ENCODE assay signal across 21 cellular contexts in genomic region chr5:151240891-151241290, GRCh38. TPM values are rescaled to one million over a fixed set of nuclear protein-coding genes. Genes with fewer than 3 reads are reported as not detected.
DNase-seq lines count a peak whose midpoint lies in the region; ATAC-seq and TF ChIP-seq lines count a peak whose summit lies in the region.
"Had no signal": no experiment of that assay in that cellular context is flagged by ENCODE, and none has a peak within 500 bp of the region (broad histone marks: within the 10 kb centered on the region; RNA-seq: fewer than 3 reads in every experiment).

No MANE protein-coding gene starts in this region.

- no peak overlapping the region for H3K4me3 ChIP-seq in BLaER1 treated with 17β-estradiol and CSF1 and Interleukin-3, amounts not matched to agents 10 nM and 100 nM
- H3K4me3 ChIP-seq: neural progenitor cell, transverse colon had no signal

- POLR2A ChIA-PET in activated B cell treated with CpG ODN at 0.5 μM for 24 hours (lab: Charles Lee): interaction anchor here (0.7 to 7.4 kb wide), 10 partner anchors 11 to 116 kb away, joined by 3 to 104 read pairs (median 4); partner anchors contain the start of genes CCDC69 and GM2A

- no peak overlapping the region for H3K4me3 Mint-ChIP-seq in activated B cell treated with CpG ODN at 0.5 μM for 24 hours
- H3K4me3 Mint-ChIP-seq: activated CD8-positive, alpha-beta T cell treated with anti-CD3 and anti-CD28 coated beads, Interleukin-2, amount 10 ng/mL, durations not matched to agents 7 days and 5 days; CD8-positive, alpha-beta T cell; neural progenitor cell; T-helper 1 cell treated with Interleukin-12 subunit alpha and Interleukin-12 subunit beta and Interleukin-4 antibody, amounts not matched to agents 30 μg/mL and 1 μg/mL, for 36 hours had no signal

- H4K20me1 ChIP-seq in BLaER1 treated with 17β-estradiol and CSF1 and Interleukin-3, amounts not matched to agents 10 nM and 100 nM: no peaks in the 10 kb centered on the region

- no peaks in the 10 kb centered on the region for H3K36me3 ChIP-seq in BLaER1 treated with 17β-estradiol and CSF1 and Interleukin-3, amounts not matched to agents 10 nM and 100 nM
- H3K36me3 ChIP-seq: neural progenitor cell, transverse colon had no signal

- H3K4me1 Mint-ChIP-seq in activated B cell treated with CpG ODN at 0.5 μM for 24 hours: peaks cover 85% of the 10 kb centered on the region

- no peak for TF ChIP-seq CTCF in activated B cell treated with CpG ODN at 0.5 μM for 24 hours (IDR thresholded peaks at IDR 0.05)

- CTCF ChIA-PET in activated B cell treated with CpG ODN at 0.5 μM for 24 hours (lab: Charles Lee): interaction anchor here (0.6 to 6.8 kb wide), 17 partner anchors 12 to 189 kb away, joined by 3 to 122 read pairs (median 4); partner anchors contain the start of genes CCDC69 and GM2A

- H3K4me2 ChIP-seq in BLaER1 treated with 17β-estradiol and CSF1 and Interleukin-3, amounts not matched to agents 10 nM and 100 nM: peak overlapping the region in 7 of 11 experiments; percentile 4 to 79 (median 65); a peak in 11 of 22 replicates
- H3K4me2 ChIP-seq: neural progenitor cell had no signal

- H3K27ac ChIP-seq in BLaER1 treated with 17β-estradiol and CSF1 and Interleukin-3, amounts not matched to agents 10 nM and 100 nM: peak overlapping the region in 1 of 11 experiments; percentile 18; a peak in 2 of 22 replicates
- H3K27ac ChIP-seq: epithelial cell of prostate, HL-60, neural progenitor cell, transverse colon had no signal

- peak; percentile 34 for ATAC-seq in GM21390 (IDR thresholded peaks at IDR 0.05; ENCODE audit: unreplicated experiment)
- peak; percentile 33 for ATAC-seq in HG03103 (IDR thresholded peaks at IDR 0.05; ENCODE audit: low read depth, unreplicated experiment)
- ATAC-seq in activated B cell treated with CpG ODN at 0.5 μM for 24 hours (ENCODE audit: low read depth): peak; percentile 16
- ATAC-seq in HG03097 (IDR thresholded peaks at IDR 0.05; ENCODE audit: low FRiP score, unreplicated experiment): no peak
- ATAC-seq in HG02759 (IDR thresholded peaks at IDR 0.05; ENCODE audit: unreplicated experiment): no peak
- ATAC-seq: activated CD8-positive, alpha-beta T cell treated with anti-CD3 and anti-CD28 coated beads, Interleukin-2, amount 10 ng/mL, durations not matched to agents 7 days and 5 days; CD8-positive, alpha-beta T cell had no signal

- H3K36me3 Mint-ChIP-seq in activated B cell treated with CpG ODN at 0.5 μM for 24 hours (ENCODE audit: low read depth): no peaks in the 10 kb centered on the region
- H3K36me3 Mint-ChIP-seq: CD8-positive, alpha-beta T cell; neural progenitor cell had no signal

- H3K9ac ChIP-seq in BLaER1 treated with 17β-estradiol and CSF1 and Interleukin-3, amounts not matched to agents 10 nM and 100 nM: no peak overlapping the region
- H3K9ac ChIP-seq: neural progenitor cell had no signal

- peaks cover 0 to 14% (median 5%) of the 10 kb centered on the region in 11 experiments; a peak in 9 of 22 replicates for H3K9me3 ChIP-seq in BLaER1 treated with 17β-estradiol and CSF1 and Interleukin-3, amounts not matched to agents 10 nM and 100 nM (replicated peaks in 1 of 11)
- H3K9me3 ChIP-seq: transverse colon had no signal

- intact Hi-C loops in activated B cell treated with CpG ODN at 0.5 μM for 24 hours (cut with micrococcal nuclease): no loop called here

- H3K9me3 Mint-ChIP-seq in activated B cell treated with CpG ODN at 0.5 μM for 24 hours: no peaks in the 10 kb centered on the region
- H3K9me3 Mint-ChIP-seq: CD8-positive, alpha-beta T cell; T-helper 1 cell treated with Interleukin-12 subunit alpha and Interleukin-12 subunit beta and Interleukin-4 antibody, amounts not matched to agents 30 μg/mL and 1 μg/mL, for 36 hours had no signal

- H3K27me3 ChIP-seq in BLaER1 treated with 17β-estradiol and CSF1 and Interleukin-3, amounts not matched to agents 10 nM and 100 nM: no peaks in the 10 kb centered on the region
- H3K27me3 ChIP-seq: neural progenitor cell, transverse colon had no signal

- DNase-seq in activated B cell treated with CpG ODN at 0.5 μM for 24 hours: no peak
- no peak for DNase-seq in NCI-H2171 (lab: John Stamatoyannopoulos, UW)
- DNase-seq in NCI-H2227 treated with DMSO at 0.1 percent for 48 hours (lab: John Stamatoyannopoulos, UW): no peak
- DNase-seq: 8988T; activated CD8-positive, alpha-beta T cell treated with anti-CD3 and anti-CD28 coated beads, Interleukin-2, amount 10 ng/mL, durations not matched to agents 7 days and 5 days; activated effector memory CD4-positive, alpha-beta T cell treated with anti-CD3 and anti-CD28 coated beads, Interleukin-2, amount 50 U/mL, for 16 hours; CD8-positive, alpha-beta T cell; DMS 273 treated with DMSO at 0.1 percent for 48 hours; mammary epithelial cell; NCI-H1048; NCI-H2081 treated with DMSO at 0.1 percent for 48 hours; transverse colon had no signal

- H3K27ac Mint-ChIP-seq in activated B cell treated with CpG ODN at 0.5 μM for 24 hours: peak overlapping the region; percentile 51
- H3K27ac Mint-ChIP-seq: activated CD8-positive, alpha-beta T cell treated with anti-CD3 and anti-CD28 coated beads, Interleukin-2, amount 10 ng/mL, durations not matched to agents 7 days and 5 days; CD8-positive, alpha-beta T cell; neural progenitor cell; T-helper 1 cell treated with Interleukin-12 subunit alpha and Interleukin-12 subunit beta and Interleukin-4 antibody, amounts not matched to agents 30 μg/mL and 1 μg/mL, for 36 hours had no signal

- peaks cover 37 to 69% (median 56%) of the 10 kb centered on the region in 10 experiments for H3K4me1 ChIP-seq in BLaER1 treated with 17β-estradiol and CSF1 and Interleukin-3, amounts not matched to agents 10 nM and 100 nM
- H3K4me1 ChIP-seq: neural progenitor cell had no signal

- H3K27me3 Mint-ChIP-seq in activated B cell treated with CpG ODN at 0.5 μM for 24 hours: no peaks in the 10 kb centered on the region

RNA-seq across cellular contexts. Expression of gene GM2A, which starts 12.1 kb away (rescaled TPM):
- 51.3 and 53.1 TPM in 2 replicates for total RNA-seq in activated B cell treated with CpG ODN at 0.5 μM for 24 hours

RNA-seq across cellular contexts. Expression of gene CCDC69, which starts 17.0 kb away (rescaled TPM):
- 98.9 and 109 TPM in 2 replicates for total RNA-seq in activated B cell treated with CpG ODN at 0.5 μM for 24 hours

Comparison
In these comparisons a context has a peak if more than half of its experiments do, and no peak if none do; other contexts are left out.
1. ATAC-seq: peak in GM21390 (single experiment), HG03103 (single experiment) and activated B cell treated with CpG ODN at 0.5 μM for 24 hours (single experiment); none in HG03097 (single experiment) and HG02759 (single experiment).